Comparison of ENCODE assay signal across 1 cellular context in genomic region chr3:150147776-150148175, GRCh38.
TF ChIP-seq lines count a peak whose summit lies in the region.

No MANE protein-coding gene starts in this region.

TF ChIP-seq in IMR-90, 13 proteins besides CTCF, POLR2A, EP300 and RAD21 (continued from another document):
- TF ChIP-seq MAFK (IDR thresholded peaks at IDR 0.05; ENCODE audit: low read depth, low read length) (no peak), USF2 (IDR thresholded peaks at IDR 0.05; ENCODE audit: low read depth, low read length) (no peak), CEBPB (IDR thresholded peaks at IDR 0.05; ENCODE audit: low read depth, low read length) (no peak)
